ENCODE assay signal across 28 cellular contexts in the genomic region with DNA sequence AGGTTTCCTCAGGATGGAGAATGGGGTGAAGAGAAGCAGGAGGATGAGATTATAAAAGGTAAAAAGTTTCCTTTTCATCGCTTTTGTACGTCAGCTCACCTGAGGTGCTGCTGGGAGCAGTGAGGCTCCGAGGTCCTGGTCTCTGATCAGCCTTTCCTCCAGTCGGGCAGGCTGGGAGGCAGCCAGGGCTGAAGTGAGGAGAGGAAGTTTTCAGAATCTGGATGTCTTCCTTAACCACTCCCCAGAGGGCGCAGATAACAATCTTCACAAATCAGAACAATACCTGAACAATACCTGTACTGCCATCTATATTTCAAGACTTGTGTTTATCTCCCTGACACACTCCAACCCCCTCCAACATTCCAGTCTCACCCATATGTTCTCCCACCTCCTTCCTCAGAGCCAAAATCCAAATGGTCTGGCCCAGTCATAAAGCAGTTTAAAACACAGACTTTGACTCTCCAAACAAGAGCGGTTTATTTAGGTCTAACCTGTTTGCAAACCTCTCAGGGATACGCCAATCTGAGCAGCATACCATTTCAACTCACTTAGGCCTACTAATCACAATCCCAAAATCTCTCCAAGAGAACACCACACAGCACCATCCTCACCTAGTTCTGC.
"Had no signal": no experiment of that assay in that cellular context is flagged by ENCODE, and none has a peak within 500 bp of the region (broad histone marks: within the 10 kb centered on the region; RNA-seq: fewer than 3 reads in every experiment).

No MANE protein-coding gene starts in this region.

- ATAC-seq: activated CD4-positive, alpha-beta T cell treated with anti-CD3 and anti-CD28 coated beads for 36 hours; body of pancreas; effector memory CD8-positive, alpha-beta T cell; esophagus mucosa; heart left ventricle; left ventricle myocardium superior; right cardiac atrium had no signal

- H3K27me3 ChIP-seq: adrenal gland, body of pancreas, heart left ventricle, suprapubic skin, tibial artery had no signal

- H3K9ac ChIP-seq: parathyroid adenoma had no signal

- H3K9me3 ChIP-seq: adrenal gland, body of pancreas, heart left ventricle, suprapubic skin, tibial artery had no signal

- H3K27ac Mint-ChIP-seq: activated CD4-positive, alpha-beta T cell treated with anti-CD3 and anti-CD28 coated beads for 36 hours; activated naive CD4-positive, alpha-beta T cell treated with anti-CD3 and anti-CD28 coated beads for 36 hours; activated naive CD8-positive, alpha-beta T cell treated with anti-CD3 and anti-CD28 coated beads for 36 hours; T-helper 1 cell treated with Interleukin-12 subunit alpha and Interleukin-12 subunit beta and Interleukin-4 antibody, amounts not matched to agents 30 μg/mL and 1 μg/mL, for 36 hours had no signal

- H3K4me1 ChIP-seq: adrenal gland, body of pancreas, parathyroid adenoma had no signal

- H3K4me3 Mint-ChIP-seq: activated CD4-positive, alpha-beta T cell treated with anti-CD3 and anti-CD28 coated beads for 36 hours; activated naive CD4-positive, alpha-beta T cell treated with anti-CD3 and anti-CD28 coated beads for 36 hours; activated naive CD8-positive, alpha-beta T cell treated with anti-CD3 and anti-CD28 coated beads for 36 hours; effector memory CD8-positive, alpha-beta T cell; neural crest cell; T-helper 1 cell treated with Interleukin-12 subunit alpha and Interleukin-12 subunit beta and Interleukin-4 antibody, amounts not matched to agents 30 μg/mL and 1 μg/mL, for 36 hours had no signal

- H3K4me3 ChIP-seq: adrenal gland, body of pancreas, heart left ventricle, suprapubic skin, tibial artery had no signal

- H3K27ac ChIP-seq: adrenal gland, body of pancreas, heart left ventricle, parathyroid adenoma, suprapubic skin, tibial artery had no signal

- H2AFZ ChIP-seq: parathyroid adenoma had no signal

- H3K4me1 Mint-ChIP-seq: neural crest cell had no signal

- DNase-seq: activated CD4-positive, alpha-beta T cell treated with anti-CD3 and anti-CD28 coated beads for 36 hours; activated CD4-positive, CD25-positive, alpha-beta regulatory T cell; activated CD8-positive, alpha-beta memory T cell treated with anti-CD3 and anti-CD28 coated beads for 24 hours; activated effector memory CD4-positive, alpha-beta T cell treated with anti-CD3 and anti-CD28 coated beads, Interleukin-2, amount 50 U/mL, for 16 hours; activated naive CD4-positive, alpha-beta T cell treated with anti-CD3 and anti-CD28 coated beads for 36 hours; activated naive CD8-positive, alpha-beta T cell treated with anti-CD3 and anti-CD28 coated beads for 36 hours; adrenal gland; aorta; body of pancreas; cerebellar nuclear complex; cortex of kidney; effector memory CD8-positive, alpha-beta T cell; foreskin fibroblast; heart left ventricle; hypothalamus; left ventricle myocardium superior; occipital lobe; right cardiac atrium; stimulated activated CD4-positive, alpha-beta T cell treated with anti-CD3 and anti-CD28 coated beads, Interleukin-15, amount 100 ng/mL, for 24 hours; stimulated activated CD4-positive, alpha-beta T cell treated with anti-CD3 and anti-CD28 coated beads, Interleukin-2, amount 100 ng/mL, for 24 hours; stimulated activated naive CD4-positive, alpha-beta T cell; SW 1271; tibial artery had no signal

- H3K27me3 Mint-ChIP-seq: activated CD4-positive, alpha-beta T cell treated with anti-CD3 and anti-CD28 coated beads for 36 hours; activated naive CD8-positive, alpha-beta T cell treated with anti-CD3 and anti-CD28 coated beads for 36 hours; effector memory CD8-positive, alpha-beta T cell had no signal

- H3K9me3 Mint-ChIP-seq: activated naive CD4-positive, alpha-beta T cell treated with anti-CD3 and anti-CD28 coated beads for 36 hours; activated naive CD8-positive, alpha-beta T cell treated with anti-CD3 and anti-CD28 coated beads for 36 hours; effector memory CD8-positive, alpha-beta T cell; neural crest cell; T-helper 1 cell treated with Interleukin-12 subunit alpha and Interleukin-12 subunit beta and Interleukin-4 antibody, amounts not matched to agents 30 μg/mL and 1 μg/mL, for 36 hours had no signal
